8 cellular contexts compared by ENCODE assay signal in the genomic region with DNA sequence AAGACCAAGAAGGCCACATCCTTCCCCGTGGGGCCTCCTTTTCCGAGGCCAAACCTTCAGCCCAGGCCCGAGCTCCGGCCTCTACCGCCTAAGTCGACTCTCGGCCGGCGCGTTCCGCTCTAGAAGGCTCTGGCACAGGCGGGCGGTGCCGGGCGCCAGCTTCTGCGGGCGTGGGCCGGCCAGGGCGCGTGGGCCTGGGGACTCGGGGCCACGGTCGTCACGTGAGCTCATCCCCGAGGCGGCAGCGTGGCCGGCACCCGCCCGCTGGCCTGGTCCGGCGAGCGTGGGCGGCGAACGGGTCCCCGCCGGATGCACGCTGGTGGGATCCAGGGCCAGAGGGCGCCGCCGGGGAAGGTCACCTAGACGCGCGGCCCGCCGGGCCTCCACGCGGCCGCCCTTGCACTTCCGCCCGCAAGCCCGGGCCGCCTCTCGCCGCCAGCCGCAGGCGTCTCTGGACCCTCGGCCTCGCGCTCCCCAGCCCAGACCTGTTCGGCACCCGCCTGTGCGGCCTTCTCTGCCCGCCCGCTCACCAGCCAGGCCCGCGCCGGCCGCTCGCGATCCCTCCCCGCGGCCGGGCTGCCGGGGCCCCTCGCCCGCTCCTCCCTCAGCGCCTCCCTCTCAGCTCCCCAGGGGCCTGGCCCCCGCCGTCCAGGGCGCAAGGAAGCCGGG. TPM values are rescaled to one million over a fixed set of nuclear protein-coding genes. Genes with fewer than 3 reads are reported as not detected.
DNase-seq lines count a peak whose midpoint lies in the region; ATAC-seq and TF ChIP-seq lines count a peak whose summit lies in the region.

No MANE protein-coding gene starts in this region.

- peak overlapping the region; percentile 93 for H3K4me3 Mint-ChIP-seq in activated naive CD8-positive, alpha-beta T cell treated with anti-CD3 and anti-CD28 coated beads, Interleukin-2, amount 10 ng/mL, durations not matched to agents 7 days and 5 days
- peak overlapping the region; percentile 90 for H3K4me3 Mint-ChIP-seq in progenitor cell of endocrine pancreas (ENCODE audit: low read depth)

- H3K4me3 ChIP-seq in Panc1 (ENCODE audit: low read depth in 2 of 2, low read length in 2 of 2) (peak overlapping the region; percentile 79 to 82), left ventricle myocardium inferior (peak overlapping the region; percentile 93)

- POLR2A ChIA-PET in Panc1 (lab: Charles Lee) = interaction anchor here (0.6 to 1.0 kb wide), 3 partner anchors 18 to 50 kb away, joined by 3 to 11 read pairs (median 9); no protein-coding TSS in a partner anchor
- POLR2A ChIA-PET in activated naive CD8-positive, alpha-beta T cell treated with anti-CD3 and anti-CD28 coated beads, Interleukin-2, amount 10 ng/mL, durations not matched to agents 7 days and 5 days (lab: Charles Lee) = interaction anchor here (0.6 to 2.7 kb wide), 17 partner anchors 11 to 1179 kb away, joined by 3 to 12 read pairs (median 4); a partner anchor contains a TSS

- DNase-seq in NCI-H2227 (lab: John Stamatoyannopoulos, UW; ENCODE audit: unreplicated experiment) = peak; percentile 52
- DNase-seq in NCI-H2227 treated with DMSO at 0.1 percent for 48 hours (lab: John Stamatoyannopoulos, UW) = no peak
- no peak for DNase-seq in Panc1 (ENCODE audit: low read depth, low spot score)
- no peak for DNase-seq in activated naive CD8-positive, alpha-beta T cell treated with anti-CD3 and anti-CD28 coated beads, Interleukin-2, amount 10 ng/mL, durations not matched to agents 7 days and 5 days
- DNase-seq in left ventricle myocardium inferior = peak; percentile 69
- DNase-seq in progenitor cell of endocrine pancreas (ENCODE audit: low spot score, unreplicated experiment) = no peak
- no peak for DNase-seq in putamen (ENCODE audit: low spot score)

- intact Hi-C loops in Panc1 (cut with micrococcal nuclease; ENCODE audit: unreplicated experiment) (no loop called here), left ventricle myocardium inferior (cut with micrococcal nuclease) (no loop called here)

- H3K4me1 ChIP-seq in Panc1 (ENCODE audit: control insufficient read depth, insufficient read depth, low read length) (peaks cover 59% of the 10 kb centered on the region), left ventricle myocardium inferior (peaks cover 71% of the 10 kb centered on the region)

- no peaks in the 10 kb centered on the region for H3K9me3 ChIP-seq in Panc1 (ENCODE audit: control insufficient read depth, insufficient read depth, low read depth, low read length)
- H3K9me3 ChIP-seq in left ventricle myocardium inferior (replicated peaks) = no peaks in the 10 kb centered on the region

- H3K27ac ChIP-seq in Panc1 (ENCODE audit: low read length) (peak overlapping the region; percentile 95), left ventricle myocardium inferior (replicated peaks) (peak overlapping the region; percentile 100)

- no TSS peak for BruUV-seq in Panc1 (replicated peaks; lab: Mats Ljungman, UMichigan)

- TF ChIP-seq CTCF in Panc1 (IDR thresholded peaks at IDR 0.05) = no peak
- no peak for TF ChIP-seq CTCF in left ventricle myocardium inferior (IDR thresholded peaks at IDR 0.05; ENCODE audit: borderline replicate concordance)
- no peak for TF ChIP-seq CTCF in progenitor cell of endocrine pancreas (IDR thresholded peaks at IDR 0.05; ENCODE audit: unreplicated experiment)

- H3K36me3 Mint-ChIP-seq in activated naive CD8-positive, alpha-beta T cell treated with anti-CD3 and anti-CD28 coated beads, Interleukin-2, amount 10 ng/mL, durations not matched to agents 7 days and 5 days = peaks cover 8% of the 10 kb centered on the region
- peaks cover 3% of the 10 kb centered on the region for H3K36me3 Mint-ChIP-seq in progenitor cell of endocrine pancreas (ENCODE audit: insufficient read depth)

- in situ Hi-C loops in Panc1 (cut with HindIII; ENCODE audit: low pct_unique_long_range_greater_than_20kb, low sequenced_read_pairs) = no loop called here

- ATAC-seq in HG02852 (IDR thresholded peaks at IDR 0.05; ENCODE audit: unreplicated experiment) (peak; percentile 28), Panc1 (peak; percentile 55)
- ATAC-seq in activated naive CD8-positive, alpha-beta T cell treated with anti-CD3 and anti-CD28 coated beads, Interleukin-2, amount 10 ng/mL, durations not matched to agents 7 days and 5 days (ENCODE audit: low read depth) = peak; percentile 2

- peak overlapping the region; percentile 95 for H3K27ac Mint-ChIP-seq in activated naive CD8-positive, alpha-beta T cell treated with anti-CD3 and anti-CD28 coated beads, Interleukin-2, amount 10 ng/mL, durations not matched to agents 7 days and 5 days
- H3K27ac Mint-ChIP-seq in progenitor cell of endocrine pancreas = peak overlapping the region; percentile 95

- H3K27me3 ChIP-seq in Panc1 (ENCODE audit: control insufficient read depth, insufficient read depth, low read length) (no peaks in the 10 kb centered on the region), left ventricle myocardium inferior (ENCODE audit: low read depth) (no peaks in the 10 kb centered on the region)

- CTCF ChIA-PET in Panc1 (lab: Charles Lee) = no interaction called here

- peaks cover 37% of the 10 kb centered on the region for H3K4me1 Mint-ChIP-seq in activated naive CD8-positive, alpha-beta T cell treated with anti-CD3 and anti-CD28 coated beads, Interleukin-2, amount 10 ng/mL, durations not matched to agents 7 days and 5 days
- H3K4me1 Mint-ChIP-seq in progenitor cell of endocrine pancreas (ENCODE audit: low read depth) = peaks cover 32% of the 10 kb centered on the region

- H3K9me3 Mint-ChIP-seq in activated naive CD8-positive, alpha-beta T cell treated with anti-CD3 and anti-CD28 coated beads, Interleukin-2, amount 10 ng/mL, durations not matched to agents 7 days and 5 days = no peaks in the 10 kb centered on the region
- H3K9me3 Mint-ChIP-seq in progenitor cell of endocrine pancreas (ENCODE audit: low read depth) = no peaks in the 10 kb centered on the region

- no peaks in the 10 kb centered on the region for H3K27me3 Mint-ChIP-seq in activated naive CD8-positive, alpha-beta T cell treated with anti-CD3 and anti-CD28 coated beads, Interleukin-2, amount 10 ng/mL, durations not matched to agents 7 days and 5 days
- no peaks in the 10 kb centered on the region for H3K27me3 Mint-ChIP-seq in progenitor cell of endocrine pancreas

- peaks cover 6% of the 10 kb centered on the region; the same call in 1 of the 2 replicates for H3K36me3 ChIP-seq in Panc1 (ENCODE audit: control insufficient read depth, insufficient read depth, low read length)
- peaks cover 7% of the 10 kb centered on the region for H3K36me3 ChIP-seq in left ventricle myocardium inferior

RNA-seq across cellular contexts. Expression of a gene that starts 0.7 kb away (rescaled TPM):
- total RNA-seq in Panc1 (2021; ENCODE audit: unreplicated experiment) = 395 TPM
- 502 TPM for polyA plus RNA-seq in Panc1 (2012; ENCODE audit: insufficient read length)
- total RNA-seq in activated naive CD8-positive, alpha-beta T cell treated with anti-CD3 and anti-CD28 coated beads, Interleukin-2, amount 10 ng/mL, durations not matched to agents 7 days and 5 days = 100 to 1,000 TPM; 194 to 199 TPM
- 501 TPM for total RNA-seq in left ventricle myocardium inferior
- total RNA-seq in progenitor cell of endocrine pancreas = 123 and 133 TPM in 2 replicates

RNA-seq across cellular contexts. Expression of a gene that starts 35.7 kb away (rescaled TPM):
- 63.2 TPM for total RNA-seq in Panc1 (2021; ENCODE audit: unreplicated experiment)
- 80.6 TPM for polyA plus RNA-seq in Panc1 (2012; ENCODE audit: insufficient read length)
- 10 to 100 TPM; 19.1 to 24.8 TPM for total RNA-seq in activated naive CD8-positive, alpha-beta T cell treated with anti-CD3 and anti-CD28 coated beads, Interleukin-2, amount 10 ng/mL, durations not matched to agents 7 days and 5 days
- total RNA-seq in left ventricle myocardium inferior = 34.4 TPM
- 52.0 and 58.5 TPM in 2 replicates for total RNA-seq in progenitor cell of endocrine pancreas

Comparison
In these comparisons a context has a peak if more than half of its experiments do, and no peak if none do; other contexts are left out.
1. DNase-seq: peak in NCI-H2227 (single experiment) and left ventricle myocardium inferior (single experiment); none in NCI-H2227 treated with DMSO at 0.1 percent for 48 hours (single experiment), Panc1 (single experiment), activated naive CD8-positive, alpha-beta T cell treated with anti-CD3 and anti-CD28 coated beads, Interleukin-2, amount 10 ng/mL, durations not matched to agents 7 days and 5 days (single experiment), progenitor cell of endocrine pancreas (single experiment) and putamen (single experiment).
2. ATAC-seq: peak in every context shown above with its lines; median percentile 55 in Panc1; 28 in HG02852; 2 in activated naive CD8-positive, alpha-beta T cell treated with anti-CD3 and anti-CD28 coated beads, Interleukin-2, amount 10 ng/mL, durations not matched to agents 7 days and 5 days.